In genomic region chr4:38939150-38939549, GRCh38 we compare ENCODE assay signal across 12 cellular contexts.
A peak's percentile ranks its signal among the peaks of the same experiment; 100 is the strongest.
DNase-seq lines count a peak whose midpoint lies in the region; ATAC-seq, FAIRE-seq and TF ChIP-seq lines count a peak whose summit lies in the region.
"Had no signal": no experiment of that assay in that cellular context is flagged by ENCODE, and none has a peak within 500 bp of the region (broad histone marks: within the 10 kb centered on the region; RNA-seq: fewer than 3 reads in every experiment).

No MANE protein-coding gene starts in this region.

- intact Hi-C loops in uterus (cut with DNase I; ENCODE audit: low total_unique reads), result no loop called here

- H3K4me3 ChIP-seq in uterus, result no peak overlapping the region

- no peaks in the 10 kb centered on the region for H3K4me1 ChIP-seq in uterus

- no peaks in the 10 kb centered on the region for H3K27me3 ChIP-seq in uterus

- TF ChIP-seq POLR2A in uterus (IDR thresholded peaks at IDR 0.05), result no peak

- TF ChIP-seq CTCF in GM13976 (IDR thresholded peaks at IDR 0.05; ENCODE audit: borderline replicate concordance, control extremely low read depth, extremely low read depth, insufficient read depth, missing control alignments) (no peak), uterus (IDR thresholded peaks at IDR 0.05) (no peak)

- H3K27ac ChIP-seq in uterus, result no peak overlapping the region
- H3K27ac ChIP-seq: KMS-11 had no signal

- peak; percentile 95 for FAIRE-seq in GM19239 (lab: Jason Lieb, UNC)

- no peaks in the 10 kb centered on the region for H3K36me3 ChIP-seq in uterus

- in situ Hi-C loops in GM13976 (cut with MboI; ENCODE audit: low sequenced_read_pairs, unreplicated experiment), result no loop called here

- ATAC-seq in HG02798 (IDR thresholded peaks at IDR 0.05; ENCODE audit: poor library complexity, unreplicated experiment) (peak; percentile 86), HG03558 (IDR thresholded peaks at IDR 0.05; ENCODE audit: extremely low read depth, unreplicated experiment) (peak; percentile 84)

- DNase-seq in GM13976 (ENCODE audit: low spot score), result peak; percentile 70
- DNase-seq in GM19239 (ENCODE audit: insufficient read length, low spot score), result peak; percentile 37
- no peak for DNase-seq in cerebellum (ENCODE audit: low spot score)
- no peak for DNase-seq in DMS 273 treated with DMSO at 0.1 percent for 48 hours (lab: John Stamatoyannopoulos, UW)
- DNase-seq in NCI-H1092 treated with DMSO at 0.1 percent for 48 hours (lab: John Stamatoyannopoulos, UW), result no peak
- no peak for DNase-seq in uterus
- DNase-seq: CD4-positive, CD25-positive, alpha-beta regulatory T cell; stimulated activated CD8-positive, alpha-beta memory T cell treated with anti-CD3 and anti-CD28 coated beads, Interleukin-4, amount 100 ng/mL, for 48 hours; T-helper 2 cell had no signal

- no peaks in the 10 kb centered on the region for H3K9me3 ChIP-seq in uterus

Comparison
In these comparisons a context has a peak if more than half of its experiments do, and no peak if none do; other contexts are left out.
1. DNase-seq: peak in GM13976 (single experiment) and GM19239 (single experiment); none in cerebellum (single experiment), DMS 273 treated with DMSO at 0.1 percent for 48 hours (single experiment), NCI-H1092 treated with DMSO at 0.1 percent for 48 hours (single experiment) and uterus (0 of 2).